29 cellular contexts compared by ENCODE assay signal in genomic region chr15:58576657-58577056, GRCh38.
"Had no signal": no experiment of that assay in that cellular context is flagged by ENCODE, and none has a peak within 500 bp of the region (broad histone marks: within the 10 kb centered on the region; RNA-seq: fewer than 3 reads in every experiment).

No MANE protein-coding gene starts in this region.

- H3K36me3 Mint-ChIP-seq: mesothelial cell of epicardium; naive thymus-derived CD8-positive, alpha-beta T cell had no signal

- DNase-seq: colonic mucosa; cortex of kidney; effector CD8-positive, alpha-beta T cell; effector memory CD8-positive, alpha-beta T cell; endodermal cell; erythroblast; foreskin keratinocyte; heart left ventricle; hypothalamus; immature natural killer cell; islet precursor cell; kidney; kidney glomerular epithelial cell; left cardiac atrium; left lung; left ventricle myocardium superior; lower lobe of right lung; mesenchymal stem cell; mucosa of descending colon; naive B cell; naive thymus-derived CD8-positive, alpha-beta T cell had no signal

- H3K27ac Mint-ChIP-seq: dendritic cell treated with granulocyte-macrophage colony-stimulating factor and Interleukin-4, amounts not matched to agents 40 ng/mL and 50 ng/mL, for 4 days; effector memory CD8-positive, alpha-beta T cell; endodermal cell; immature natural killer cell; mesothelial cell of epicardium had no signal

- H3K4me1 ChIP-seq: colonic mucosa, foreskin keratinocyte, gastroesophageal sphincter, left lung, lower lobe of right lung had no signal

- H3K4me3 Mint-ChIP-seq: dendritic cell treated with granulocyte-macrophage colony-stimulating factor and Interleukin-4, amounts not matched to agents 40 ng/mL and 50 ng/mL, for 4 days; effector memory CD8-positive, alpha-beta T cell; endodermal cell; immature natural killer cell; mesothelial cell of epicardium; naive B cell; naive thymus-derived CD8-positive, alpha-beta T cell had no signal

- H3K4me3 ChIP-seq: colonic mucosa, gastroesophageal sphincter, heart left ventricle, hepatocyte, left lung, lower lobe of right lung, mucosa of descending colon had no signal

- H3K4me1 Mint-ChIP-seq: mesothelial cell of epicardium had no signal

- H3K9me3 Mint-ChIP-seq: dendritic cell treated with granulocyte-macrophage colony-stimulating factor and Interleukin-4, amounts not matched to agents 40 ng/mL and 50 ng/mL, for 4 days; effector memory CD8-positive, alpha-beta T cell; immature natural killer cell; mesothelial cell of epicardium; naive thymus-derived CD8-positive, alpha-beta T cell had no signal

- H3K27ac ChIP-seq: colonic mucosa, epithelial cell of prostate, foreskin keratinocyte, gastroesophageal sphincter, heart left ventricle, hepatocyte, left lung, lower lobe of right lung had no signal

- H3K4me2 ChIP-seq: hepatocyte had no signal

- H3K27me3 Mint-ChIP-seq: dendritic cell treated with granulocyte-macrophage colony-stimulating factor and Interleukin-4, amounts not matched to agents 40 ng/mL and 50 ng/mL, for 4 days; effector memory CD8-positive, alpha-beta T cell; naive B cell had no signal

- H3K36me3 ChIP-seq: colonic mucosa, gastroesophageal sphincter, heart left ventricle, left lung, lower lobe of right lung had no signal

- ATAC-seq: effector memory CD8-positive, alpha-beta T cell; esophagus mucosa; foreskin keratinocyte; gastroesophageal sphincter; heart left ventricle; left cardiac atrium; left lung; left ventricle myocardium superior; lower lobe of right lung; mucosa of descending colon; naive thymus-derived CD8-positive, alpha-beta T cell had no signal

- FAIRE-seq: endometrium, frontal cortex, kidney had no signal

- H3K9me3 ChIP-seq: colonic mucosa, gastroesophageal sphincter, heart left ventricle, left lung, lower lobe of right lung, mucosa of descending colon had no signal
